ENCODE assay signal across 9 cellular contexts in genomic region chr6:7236312-7237209, GRCh38.
DNase-seq lines count a peak whose midpoint lies in the region; ATAC-seq, FAIRE-seq and TF ChIP-seq lines count a peak whose summit lies in the region.
"Had no signal": no experiment of that assay in that cellular context is flagged by ENCODE, and none has a peak within 500 bp of the region (broad histone marks: within the 10 kb centered on the region; RNA-seq: fewer than 3 reads in every experiment).

No MANE protein-coding gene starts in this region.

- H3K9me3 ChIP-seq in T-helper 17 cell (ENCODE audit: control insufficient read depth, low read length, poor library complexity, severe bottlenecking): no peaks in the 10 kb centered on the region

- FAIRE-seq in HTR-8/SVneo (lab: Jason Lieb, UNC): no peak

- H3K4me3 Mint-ChIP-seq in T-helper 17 cell: no peak overlapping the region
- H3K4me3 Mint-ChIP-seq: brain had no signal

- H3K27ac Mint-ChIP-seq in T-helper 17 cell: peak overlapping the region; percentile 83

- peaks cover 7% of the 10 kb centered on the region for H3K36me3 Mint-ChIP-seq in T-helper 17 cell (ENCODE audit: low read depth)

- no peaks in the 10 kb centered on the region for H3K27me3 Mint-ChIP-seq in T-helper 17 cell
- H3K27me3 Mint-ChIP-seq: brain had no signal

- no peak for TF ChIP-seq CTCF in omental fat pad (IDR thresholded peaks at IDR 0.05)

- peaks cover 18% of the 10 kb centered on the region for H3K4me1 Mint-ChIP-seq in T-helper 17 cell

- DNase-seq in T-helper 17 cell: no peak
- DNase-seq in omental fat pad (ENCODE audit: low spot score): no peak
- no peak for DNase-seq in HTR-8/SVneo (ENCODE audit: insufficient read length, low spot score)
- DNase-seq in retina: no peak
- no peak for DNase-seq in NOMO-1 (lab: John Stamatoyannopoulos, UW; ENCODE audit: unreplicated experiment in 2 of 2)
- DNase-seq in NCI-H1105 treated with DMSO at 0.1 percent for 48 hours (lab: John Stamatoyannopoulos, UW): no peak

- ATAC-seq in GM18519 (IDR thresholded peaks at IDR 0.05; ENCODE audit: low FRiP score, unreplicated experiment) (peak; percentile 55), HG02678 (IDR thresholded peaks at IDR 0.05; ENCODE audit: unreplicated experiment) (peak; percentile 58), T-helper 17 cell (no peak), omental fat pad (ENCODE audit: low FRiP score) (peak; percentile 70)
